Comparison of ENCODE assay signal across 8 cellular contexts in the genomic region with DNA sequence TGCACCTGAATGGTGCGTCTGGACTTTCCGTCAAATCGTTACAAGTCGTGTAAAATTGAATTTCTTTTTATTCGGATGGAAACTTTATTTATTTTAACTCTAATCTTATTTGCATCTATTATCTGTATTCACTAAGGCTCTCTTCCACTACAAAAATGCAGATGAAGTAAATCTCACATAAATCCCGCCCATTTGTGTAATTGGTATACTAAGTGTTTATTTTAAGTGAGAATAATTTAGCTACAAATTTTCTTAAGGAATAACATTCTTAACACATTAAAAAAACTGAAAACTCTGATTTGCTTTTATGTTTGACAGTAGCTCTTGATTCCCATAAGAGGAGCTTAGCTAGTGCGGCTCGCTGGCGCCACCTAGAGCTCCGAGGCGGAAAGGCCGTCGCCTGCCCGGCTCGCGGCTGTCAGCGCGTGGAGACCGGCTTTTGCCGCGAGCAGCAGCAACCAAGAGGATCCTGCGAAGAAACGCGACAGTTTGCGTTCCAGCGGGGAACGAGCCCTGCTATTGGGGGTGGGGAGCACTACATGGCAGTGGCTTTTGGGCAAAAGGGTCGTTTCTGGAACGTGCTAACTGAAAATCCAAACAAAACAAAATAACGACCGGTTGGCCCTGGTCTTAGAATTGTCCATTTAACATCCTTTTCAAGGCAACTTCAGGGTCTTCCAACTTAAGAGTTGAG. TPM values are rescaled to one million over a fixed set of nuclear protein-coding genes. Genes with fewer than 3 reads are reported as not detected.
DNase-seq lines count a peak whose midpoint lies in the region; ATAC-seq, FAIRE-seq and TF ChIP-seq lines count a peak whose summit lies in the region.

No MANE protein-coding gene starts in this region.

- TF ChIP-seq RAD21 in HepG2 (CRISPR knock-in tag; IDR thresholded peaks at IDR 0.05) = peak; percentile 91

- no peak overlapping the region for H3K27ac ChIP-seq in HepG2 (ENCODE audit: extremely low read length, insufficient read depth, low read length)

- peak; percentile 46 for ATAC-seq in HG02840 (IDR thresholded peaks at IDR 0.05; ENCODE audit: low FRiP score, unreplicated experiment)
- peak; percentile 68 for ATAC-seq in HepG2

- no peaks in the 10 kb centered on the region for H3K36me3 ChIP-seq in GM06990 (ENCODE audit: control insufficient read depth, insufficient read depth, low read length)
- H3K36me3 ChIP-seq in HepG2 (replicated peaks in 1 of 2; ENCODE audit: control insufficient read depth in 1 of 2, insufficient read depth in 2 of 2, low read length in 2 of 2) = no peaks in the 10 kb centered on the region

- peaks cover 63% of the 10 kb centered on the region for H3K27me3 Mint-ChIP-seq in activated CD4-positive, alpha-beta T cell treated with anti-CD3 and anti-CD28 coated beads, Interleukin-2, amount 10 ng/mL, durations not matched to agents 24 days and 14 days

- WGBS in HepG2 (ENCODE audit: low lambda C conversion rate) = 2% methylated on average over 31 of the region's 31 CpGs

- peak; percentile 97 for TF ChIP-seq CTCF in GM06990 (IDR thresholded peaks at IDR 0.05; ENCODE audit: insufficient read depth, low read length, poor library complexity, severe bottlenecking)
- TF ChIP-seq CTCF in HepG2 (CRISPR knock-in tag; IDR thresholded peaks at IDR 0.05) = peak; percentile 96

- CTCF ChIA-PET in HepG2 (lab: Yijun Ruan, JAX; ENCODE audit: low intra/inter-chr PET ratio, low total read pairs) = interaction anchor here (0.6 to 3.6 kb wide), 6 partner anchors 161 to 939 kb away, joined by 4 to 48 read pairs (median 8); no protein-coding TSS in a partner anchor

- BruUV-seq in HepG2 (replicated peaks; lab: Mats Ljungman, UMichigan) = no TSS peak

- no peaks in the 10 kb centered on the region for H3K9me3 Mint-ChIP-seq in activated CD4-positive, alpha-beta T cell treated with anti-CD3 and anti-CD28 coated beads, Interleukin-2, amount 10 ng/mL, durations not matched to agents 24 days and 14 days

- H3K4me1 ChIP-seq in HepG2 (ENCODE audit: insufficient read depth, low read length) = peaks cover 55% of the 10 kb centered on the region

- peak overlapping the region; percentile 62 for H3K4me3 Mint-ChIP-seq in activated CD4-positive, alpha-beta T cell treated with anti-CD3 and anti-CD28 coated beads, Interleukin-2, amount 10 ng/mL, durations not matched to agents 24 days and 14 days

- H3K27me3 ChIP-seq in GM06990 (replicated peaks; ENCODE audit: control insufficient read depth, insufficient read depth, low read length) (no peaks in the 10 kb centered on the region; the same call in 1 of the 2 replicates), HepG2 (ENCODE audit: control insufficient read depth in 1 of 2, insufficient read depth in 2 of 2, low read length in 2 of 2) (peaks cover 21 to 74% of the 10 kb centered on the region in 2 experiments; a peak in 4 of 5 replicates)

- TF ChIP-seq EP300 in HepG2 (IDR thresholded peaks at IDR 0.05; ENCODE audit: low read depth in 2 of 2, low read length in 2 of 2) (no peak), HepG2 (CRISPR knock-in tag; IDR thresholded peaks at IDR 0.05; ENCODE audit: borderline replicate concordance) (0 out of 2 replicates have a peak, but pooled peaks have one; percentile 11)

- H2AFZ ChIP-seq in HepG2 (ENCODE audit: low read length) = no peak overlapping the region

- intact Hi-C loops in activated CD4-positive, alpha-beta T cell treated with anti-CD3 and anti-CD28 coated beads, Interleukin-2, amount 10 ng/mL, durations not matched to agents 24 days and 14 days (cut with micrococcal nuclease) = loop anchor here (1.0 to 10.0 kb wide), 6 partner anchors 9 to 1317 kb away; no protein-coding TSS in a partner anchor
- intact Hi-C loops in HepG2 (cut with micrococcal nuclease; ENCODE audit: unreplicated experiment) = loop anchor here (1.0 to 5.0 kb wide), 6 partner anchors 183 to 939 kb away; a partner anchor contains a TSS

- in situ Hi-C loops in HepG2 (cut with HindIII; ENCODE audit: extremely low pct_ligation_motif_present, low pct_unique_long_range_greater_than_20kb) = loop anchor here (5.0 to 10.0 kb wide), 4 partner anchors 184 to 939 kb away; no protein-coding TSS in a partner anchor

- peak overlapping the region; percentile 78 for H3K4me2 ChIP-seq in HepG2 (ENCODE audit: low read depth, low read length)

- H3K9ac ChIP-seq in HepG2 (ENCODE audit: insufficient read depth, low read depth, low read length) = no peak overlapping the region

- H3K4me3 ChIP-seq in GM06990 (replicated peaks; ENCODE audit: low read depth, low read length) (no peak overlapping the region), HepG2 (replicated peaks in 1 of 3; ENCODE audit: insufficient read depth in 1 of 3, low read depth in 2 of 3, low read length in 3 of 3) (peak overlapping the region; percentile 48 to 70 (median 59))

- peaks cover 3% of the 10 kb centered on the region; the same call in 1 of the 2 replicates for H4K20me1 ChIP-seq in HepG2 (ENCODE audit: insufficient read depth, low read length)

- peaks cover 26% of the 10 kb centered on the region for H3K4me1 Mint-ChIP-seq in activated CD4-positive, alpha-beta T cell treated with anti-CD3 and anti-CD28 coated beads, Interleukin-2, amount 10 ng/mL, durations not matched to agents 24 days and 14 days

- TF ChIP-seq POLR2A in HepG2 (IDR thresholded peaks at IDR 0.05; ENCODE audit: insufficient read depth in 1 of 2, low read depth in 2 of 2, low read length in 2 of 2) = no peak

- DNase-seq in GM06990 (ENCODE audit: extremely low read depth, insufficient read length) (peak; percentile 90), NCI-H345 (lab: John Stamatoyannopoulos, UW) (peak; percentile 88), dedifferentiated amniotic fluid mesenchymal stem cell (ENCODE audit: extremely low spot score) (peak; percentile 68), HepG2 (ENCODE audit: low spot score) (peak; percentile 67), mesenteric fat pad (ENCODE audit: low spot score) (no peak)
- peak; percentile 97 for DNase-seq in activated CD4-positive, alpha-beta T cell treated with anti-CD3 and anti-CD28 coated beads, Interleukin-2, amount 10 ng/mL, durations not matched to agents 24 days and 14 days
- DNase-seq in stimulated activated CD4-positive, alpha-beta T cell treated with anti-CD3 and anti-CD28 coated beads, TNF-alpha, amount 100 ng/mL, for 1 hour (ENCODE audit: low read depth in 3 of 3, low spot score in 1 of 3) = peak; percentile 59 to 87 (median 82)

- POLR2A ChIA-PET in HepG2 (lab: Yijun Ruan, JAX) = interaction anchor here (0.9 kb wide), 1 partner anchor 183 kb away, joined by 4 read pairs; no protein-coding TSS in a partner anchor

- FAIRE-seq in HepG2 (lab: Jason Lieb, UNC) = peak; percentile 50

- peak overlapping the region; percentile 81 for H3K27ac Mint-ChIP-seq in activated CD4-positive, alpha-beta T cell treated with anti-CD3 and anti-CD28 coated beads, Interleukin-2, amount 10 ng/mL, durations not matched to agents 24 days and 14 days

- peaks cover 4% of the 10 kb centered on the region for H3K36me3 Mint-ChIP-seq in activated CD4-positive, alpha-beta T cell treated with anti-CD3 and anti-CD28 coated beads, Interleukin-2, amount 10 ng/mL, durations not matched to agents 24 days and 14 days (ENCODE audit: low read depth)

- H3K9me3 ChIP-seq in HepG2 (ENCODE audit: low read length) = no peaks in the 10 kb centered on the region

- no peaks in the 10 kb centered on the region for H3K79me2 ChIP-seq in HepG2 (ENCODE audit: insufficient read depth, low read length)

RNA-seq across cellular contexts. Expression of a gene that starts 6.7 kb away (rescaled TPM):
- total RNA-seq in activated CD4-positive, alpha-beta T cell treated with anti-CD3 and anti-CD28 coated beads, Interleukin-2, amount 10 ng/mL, durations not matched to agents 24 days and 14 days = not detected in 2 replicates
- total RNA-seq in HepG2 (2016; rRNA removed; fragmentation: Illumina TruSeq; extraction: Trizol) (not detected in 2 replicates), mesenteric fat pad (not detected)
- not detected in 2 replicates for total RNA-seq in HepG2 (2016; cell fraction: cytosol; rRNA removed; fragmentation: Illumina TruSeq; extraction: Trizol; ENCODE audit: low read depth)
- not detected in 2 replicates for total RNA-seq in HepG2 (2016; cell fraction: insoluble cytoplasmic fraction; rRNA removed; fragmentation: Illumina TruSeq; extraction: Trizol)
- total RNA-seq in HepG2 (2016; cell fraction: membrane; rRNA removed; fragmentation: Illumina TruSeq; extraction: Trizol) = not detected in 2 replicates
- not detected in 2 replicates for total RNA-seq in HepG2 (2016; cell fraction: nucleus; rRNA removed; fragmentation: Illumina TruSeq; extraction: Trizol)
- polyA plus RNA-seq in HepG2 (2011; rRNA removed) = not detected in 2 replicates
- not detected in 2 replicates for polyA plus RNA-seq in HepG2 (2011; cell fraction: cytosol; rRNA removed)
- polyA plus RNA-seq in HepG2 (2011; cell fraction: nucleus; rRNA removed) = not detected in 2 replicates
- polyA plus RNA-seq in HepG2 (2012) = 0.07 TPM in 1 of 2 replicates, not detected in the other
- not detected in 2 replicates for polyA plus RNA-seq in HepG2 (2016; cell fraction: cytosol; fragmentation: Illumina TruSeq; extraction: Trizol; ENCODE audit: low read depth)
- not detected in 2 replicates for polyA plus RNA-seq in HepG2 (2016; cell fraction: insoluble cytoplasmic fraction; fragmentation: Illumina TruSeq; extraction: Trizol; ENCODE audit: low read depth)
- not detected in 2 replicates for polyA plus RNA-seq in HepG2 (2016; cell fraction: membrane; fragmentation: Illumina TruSeq; extraction: Trizol; ENCODE audit: low read depth)
- not detected in 2 replicates for polyA plus RNA-seq in HepG2 (2016; cell fraction: nucleus; fragmentation: Illumina TruSeq; extraction: Trizol; ENCODE audit: insufficient read depth, low read depth)
- polyA minus RNA-seq in HepG2 (2011; rRNA and poly(A)+ RNA removed; ENCODE audit: low replicate concordance) = not detected in 2 replicates
- polyA minus RNA-seq in HepG2 (2011; cell fraction: cytosol; rRNA and poly(A)+ RNA removed) = not detected in 2 replicates
- polyA minus RNA-seq in HepG2 (2011; cell fraction: nucleus; rRNA and poly(A)+ RNA removed) = not detected in 2 replicates

RNA-seq across cellular contexts. Expression of a gene that starts 54.1 kb away (rescaled TPM):
- 18.2 and 19.0 TPM in 2 replicates for total RNA-seq in activated CD4-positive, alpha-beta T cell treated with anti-CD3 and anti-CD28 coated beads, Interleukin-2, amount 10 ng/mL, durations not matched to agents 24 days and 14 days
- 11.3 and 16.8 TPM in 2 replicates for total RNA-seq in HepG2 (2016; rRNA removed; fragmentation: Illumina TruSeq; extraction: Trizol)
- total RNA-seq in HepG2 (2016; cell fraction: cytosol; rRNA removed; fragmentation: Illumina TruSeq; extraction: Trizol; ENCODE audit: low read depth) = 2.9 and 3.7 TPM in 2 replicates
- total RNA-seq in HepG2 (2016; cell fraction: insoluble cytoplasmic fraction; rRNA removed; fragmentation: Illumina TruSeq; extraction: Trizol) = 11.1 and 20.2 TPM in 2 replicates
- 8.6 and 8.8 TPM in 2 replicates for total RNA-seq in HepG2 (2016; cell fraction: membrane; rRNA removed; fragmentation: Illumina TruSeq; extraction: Trizol)
- 8.6 and 8.8 TPM in 2 replicates for total RNA-seq in HepG2 (2016; cell fraction: nucleus; rRNA removed; fragmentation: Illumina TruSeq; extraction: Trizol)
- polyA plus RNA-seq in HepG2 (2011; rRNA removed) = 5.5 and 6.6 TPM in 2 replicates
- 4.3 and 5.4 TPM in 2 replicates for polyA plus RNA-seq in HepG2 (2011; cell fraction: cytosol; rRNA removed)
- polyA plus RNA-seq in HepG2 (2011; cell fraction: nucleus; rRNA removed) = 3.7 and 5.9 TPM in 2 replicates
- 8.0 and 12.9 TPM in 2 replicates for polyA plus RNA-seq in HepG2 (2012)
- polyA plus RNA-seq in HepG2 (2016; cell fraction: cytosol; fragmentation: Illumina TruSeq; extraction: Trizol; ENCODE audit: low read depth) = 2.4 and 3.1 TPM in 2 replicates
- 14.3 and 17.8 TPM in 2 replicates for polyA plus RNA-seq in HepG2 (2016; cell fraction: insoluble cytoplasmic fraction; fragmentation: Illumina TruSeq; extraction: Trizol; ENCODE audit: low read depth)
- 4.2 and 5.8 TPM in 2 replicates for polyA plus RNA-seq in HepG2 (2016; cell fraction: membrane; fragmentation: Illumina TruSeq; extraction: Trizol; ENCODE audit: low read depth)
- 9.7 and 10.3 TPM in 2 replicates for polyA plus RNA-seq in HepG2 (2016; cell fraction: nucleus; fragmentation: Illumina TruSeq; extraction: Trizol; ENCODE audit: insufficient read depth, low read depth)
- polyA minus RNA-seq in HepG2 (2011; rRNA and poly(A)+ RNA removed; ENCODE audit: low replicate concordance) = 3.5 and 3.7 TPM in 2 replicates
- 4.6 and 6.5 TPM in 2 replicates for polyA minus RNA-seq in HepG2 (2011; cell fraction: cytosol; rRNA and poly(A)+ RNA removed)
- 14.2 and 17.8 TPM in 2 replicates for polyA minus RNA-seq in HepG2 (2011; cell fraction: nucleus; rRNA and poly(A)+ RNA removed)
- total RNA-seq in mesenteric fat pad = 19.8 TPM
